9 cellular contexts compared by ENCODE assay signal in the genomic region with DNA sequence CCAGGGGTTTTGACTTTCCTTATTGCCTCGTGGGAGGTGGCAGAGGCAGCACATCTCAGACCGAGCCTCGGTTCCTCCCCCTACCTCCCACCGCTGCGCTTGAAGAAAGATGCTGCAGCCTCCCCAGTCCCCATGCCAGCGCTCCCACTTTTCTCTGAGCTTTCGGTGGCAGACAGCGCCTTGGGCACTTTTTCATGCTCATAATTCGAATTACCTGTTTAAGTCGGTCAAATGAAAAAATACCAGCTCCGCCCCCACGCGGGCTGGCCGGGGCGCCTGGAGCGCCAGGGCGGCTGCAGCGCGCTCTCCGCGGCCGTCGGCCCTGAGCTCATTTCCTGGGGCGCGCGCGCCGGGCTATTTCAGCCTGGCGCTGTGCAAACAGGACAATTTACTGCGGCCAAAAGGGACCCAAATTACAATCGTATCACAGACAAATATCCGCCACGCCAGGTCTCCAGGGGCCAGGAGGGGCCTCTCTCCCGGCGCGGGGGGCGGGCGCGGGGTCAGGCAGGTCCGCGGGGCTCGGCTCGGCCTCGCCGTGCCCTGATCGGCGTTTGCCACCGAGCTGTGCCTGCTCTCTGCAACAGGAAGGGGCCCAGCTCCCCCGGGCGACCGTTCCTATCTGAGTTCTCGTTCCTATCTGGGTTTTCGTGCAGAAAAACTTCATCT. TPM values are rescaled to one million over a fixed set of nuclear protein-coding genes. Genes with fewer than 3 reads are reported as not detected.
A peak's percentile ranks its signal among the peaks of the same experiment; 100 is the strongest.
DNase-seq lines count a peak whose midpoint lies in the region; ATAC-seq and TF ChIP-seq lines count a peak whose summit lies in the region.
"Had no signal": no experiment of that assay in that cellular context is flagged by ENCODE, and none has a peak within 500 bp of the region (broad histone marks: within the 10 kb centered on the region; RNA-seq: fewer than 3 reads in every experiment).

No MANE protein-coding gene starts in this region.

- H3K36me3 Mint-ChIP-seq in CD8-positive, alpha-beta T cell: no peaks in the 10 kb centered on the region
- H3K36me3 Mint-ChIP-seq in activated naive CD4-positive, alpha-beta T cell treated with anti-CD3 and anti-CD28 coated beads, Interleukin-2, amount 10 ng/mL, durations not matched to agents 7 days and 5 days: no peaks in the 10 kb centered on the region

- no peaks in the 10 kb centered on the region for H3K9me3 ChIP-seq in CD8-positive, alpha-beta T cell (ENCODE audit: low read length)
- H3K9me3 ChIP-seq in HUES6 (ENCODE audit: control insufficient read depth, insufficient read depth, low read depth, low read length) (no peaks in the 10 kb centered on the region), left ventricle myocardium inferior (replicated peaks) (no peaks in the 10 kb centered on the region)

- H3K27me3 ChIP-seq in CD8-positive, alpha-beta T cell (ENCODE audit: insufficient read depth, low read length): peaks cover 11% of the 10 kb centered on the region
- peaks cover 36% of the 10 kb centered on the region for H3K27me3 ChIP-seq in HUES6 (ENCODE audit: control insufficient read depth, insufficient read depth, low read length)
- H3K27me3 ChIP-seq in left ventricle myocardium inferior (ENCODE audit: low read depth): no peaks in the 10 kb centered on the region
- H3K27me3 ChIP-seq in rectal smooth muscle tissue (ENCODE audit: control insufficient read depth, insufficient read depth, low read length): peaks cover 9% of the 10 kb centered on the region

- H3K9me3 Mint-ChIP-seq in CD8-positive, alpha-beta T cell: no peaks in the 10 kb centered on the region
- H3K9me3 Mint-ChIP-seq in activated naive CD4-positive, alpha-beta T cell treated with anti-CD3 and anti-CD28 coated beads, Interleukin-2, amount 10 ng/mL, durations not matched to agents 7 days and 5 days: no peaks in the 10 kb centered on the region

- H3K36me3 ChIP-seq in CD8-positive, alpha-beta T cell (ENCODE audit: insufficient read depth, low read length): no peaks in the 10 kb centered on the region
- H3K36me3 ChIP-seq in HUES6 (ENCODE audit: control insufficient read depth, insufficient read depth, low read length) (no peaks in the 10 kb centered on the region), left ventricle myocardium inferior (no peaks in the 10 kb centered on the region), rectal smooth muscle tissue (ENCODE audit: control insufficient read depth, insufficient read depth, low read length) (no peaks in the 10 kb centered on the region)

- peak overlapping the region; percentile 11 for H3K4me3 ChIP-seq in CD8-positive, alpha-beta T cell (ENCODE audit: low read depth, low read length)
- H3K4me3 ChIP-seq in HUES6 (ENCODE audit: low read depth, low read length) (peak overlapping the region; percentile 64), left ventricle myocardium inferior (peak overlapping the region; percentile 63), rectal smooth muscle tissue (ENCODE audit: low read length) (peak overlapping the region; percentile 52)
- H3K4me3 ChIP-seq: K562 had no signal

- CTCF ChIA-PET in CD8-positive, alpha-beta T cell (lab: Charles Lee): interaction anchor here (1.5 to 3.6 kb wide), 2 partner anchors 19 to 45 kb away, joined by 3 to 13 read pairs; partner anchors contain the start of gene SOST
- CTCF ChIA-PET in activated naive CD4-positive, alpha-beta T cell treated with anti-CD3 and anti-CD28 coated beads, Interleukin-2, amount 10 ng/mL, durations not matched to agents 7 days and 5 days (lab: Charles Lee): interaction anchor here (1.0 to 1.6 kb wide), 4 partner anchors 19 to 54 kb away, joined by 4 to 11 read pairs (median 4); partner anchors contain the start of gene SOST

- no peak overlapping the region for H3K9ac ChIP-seq in HUES6 (ENCODE audit: low read length)
- no peak overlapping the region for H3K9ac ChIP-seq in rectal smooth muscle tissue (ENCODE audit: low read length)

- POLR2A ChIA-PET in CD8-positive, alpha-beta T cell (lab: Charles Lee): no interaction called here

- intact Hi-C loops in CD8-positive, alpha-beta T cell (cut with DNase I, micrococcal nuclease): no loop called here
- intact Hi-C loops in left ventricle myocardium inferior (cut with micrococcal nuclease): no loop called here

- H3K27ac Mint-ChIP-seq in CD8-positive, alpha-beta T cell: no peak overlapping the region
- no peak overlapping the region for H3K27ac Mint-ChIP-seq in activated naive CD4-positive, alpha-beta T cell treated with anti-CD3 and anti-CD28 coated beads, Interleukin-2, amount 10 ng/mL, durations not matched to agents 7 days and 5 days

- no peak overlapping the region for H3K27ac ChIP-seq in CD8-positive, alpha-beta T cell (ENCODE audit: low read depth, low read length)
- H3K27ac ChIP-seq in HUES6 (ENCODE audit: low read depth, low read length) (no peak overlapping the region), left ventricle myocardium inferior (replicated peaks) (peak overlapping the region; percentile 71), rectal smooth muscle tissue (ENCODE audit: low read depth, low read length) (no peak overlapping the region)

- no peak for ATAC-seq in CD8-positive, alpha-beta T cell
- no peak for ATAC-seq in GM18519 (IDR thresholded peaks at IDR 0.05; ENCODE audit: low FRiP score, unreplicated experiment)
- ATAC-seq in GM21515 (IDR thresholded peaks at IDR 0.05; ENCODE audit: unreplicated experiment): no peak
- ATAC-seq: K562 had no signal

- peaks cover 55% of the 10 kb centered on the region for H3K27me3 Mint-ChIP-seq in CD8-positive, alpha-beta T cell (ENCODE audit: low read depth)
- H3K27me3 Mint-ChIP-seq in activated naive CD4-positive, alpha-beta T cell treated with anti-CD3 and anti-CD28 coated beads, Interleukin-2, amount 10 ng/mL, durations not matched to agents 7 days and 5 days: peaks cover 84% of the 10 kb centered on the region

- H3K4me1 ChIP-seq in CD8-positive, alpha-beta T cell (ENCODE audit: insufficient read depth, low read length): no peaks in the 10 kb centered on the region
- H3K4me1 ChIP-seq in HUES6 (ENCODE audit: control insufficient read depth, insufficient read depth, low read length) (peaks cover 12% of the 10 kb centered on the region), left ventricle myocardium inferior (peaks cover 31% of the 10 kb centered on the region), rectal smooth muscle tissue (ENCODE audit: control insufficient read depth, insufficient read depth, low read length) (no peaks in the 10 kb centered on the region)

- DNase-seq in CD8-positive, alpha-beta T cell: no peak
- DNase-seq in activated naive CD4-positive, alpha-beta T cell treated with anti-CD3 and anti-CD28 coated beads, Interleukin-2, amount 10 ng/mL, durations not matched to agents 7 days and 5 days: peak; percentile 33
- DNase-seq in left ventricle myocardium inferior (peak; percentile 40), NCI-H446 treated with DMSO at 0.1 percent for 48 hours (lab: John Stamatoyannopoulos, UW) (no peak)

- H3K4me3 Mint-ChIP-seq in CD8-positive, alpha-beta T cell: peak overlapping the region; percentile 52
- H3K4me3 Mint-ChIP-seq in activated naive CD4-positive, alpha-beta T cell treated with anti-CD3 and anti-CD28 coated beads, Interleukin-2, amount 10 ng/mL, durations not matched to agents 7 days and 5 days: peak overlapping the region; percentile 35

- no peak for TF ChIP-seq CTCF in CD8-positive, alpha-beta T cell (IDR thresholded peaks at IDR 0.05)
- peak; percentile 12 for TF ChIP-seq CTCF in left ventricle myocardium inferior (IDR thresholded peaks at IDR 0.05; ENCODE audit: borderline replicate concordance)

- peaks cover 12% of the 10 kb centered on the region for H3K4me1 Mint-ChIP-seq in CD8-positive, alpha-beta T cell (ENCODE audit: low read depth)
- peaks cover 15% of the 10 kb centered on the region for H3K4me1 Mint-ChIP-seq in activated naive CD4-positive, alpha-beta T cell treated with anti-CD3 and anti-CD28 coated beads, Interleukin-2, amount 10 ng/mL, durations not matched to agents 7 days and 5 days

RNA-seq across cellular contexts. Expression of gene SOST, which starts 45.0 kb away (rescaled TPM):
- not detected for total RNA-seq in CD8-positive, alpha-beta T cell
- 0.14 TPM for total RNA-seq in left ventricle myocardium inferior
- total RNA-seq: K562 had no signal

RNA-seq across cellular contexts. Expression of gene MEOX1, which starts 51.9 kb away (rescaled TPM):
- total RNA-seq in CD8-positive, alpha-beta T cell: under 1 TPM; 0.11 to 0.36 TPM
- total RNA-seq in left ventricle myocardium inferior: 8.4 TPM
- total RNA-seq: K562 had no signal

Comparison
In these comparisons a context has a peak if more than half of its experiments do, and no peak if none do; other contexts are left out.
1. DNase-seq: peak in activated naive CD4-positive, alpha-beta T cell treated with anti-CD3 and anti-CD28 coated beads, Interleukin-2, amount 10 ng/mL, durations not matched to agents 7 days and 5 days (single experiment) and left ventricle myocardium inferior (single experiment); none in CD8-positive, alpha-beta T cell (0 of 7) and NCI-H446 treated with DMSO at 0.1 percent for 48 hours (single experiment).
2. H3K4me3 ChIP-seq: peak in every context shown above with its lines; median percentile 64 in HUES6; 63 in left ventricle myocardium inferior; 52 in rectal smooth muscle tissue; 11 in CD8-positive, alpha-beta T cell.